In genomic region chr10:119644215-119644826, GRCh38 we compare ENCODE assay signal across 21 cellular contexts. TPM values are rescaled to one million over a fixed set of nuclear protein-coding genes. Genes with fewer than 3 reads are reported as not detected.
DNase-seq lines count a peak whose midpoint lies in the region; ATAC-seq, FAIRE-seq and TF ChIP-seq lines count a peak whose summit lies in the region.
"Had no signal": no experiment of that assay in that cellular context is flagged by ENCODE, and none has a peak within 500 bp of the region (broad histone marks: within the 10 kb centered on the region; RNA-seq: fewer than 3 reads in every experiment).

No MANE protein-coding gene starts in this region.

- H3K36me3 Mint-ChIP-seq in activated T-helper 17 cell treated with anti-CD3 and anti-CD28 coated beads, Interleukin-2, amount 50 U/mL, for 72 hours (ENCODE audit: low read depth) = no peaks in the 10 kb centered on the region

- H3K4me3 ChIP-seq in AG04450 (ENCODE audit: low read depth, low read length) (no peak overlapping the region), HCT116 (replicated peaks in 1 of 2; ENCODE audit: low read depth in 1 of 2, low read length in 2 of 2) (no peak overlapping the region), GM12878 (no peak overlapping the region), gastroesophageal sphincter (no peak overlapping the region)
- H3K4me3 ChIP-seq: gastrocnemius medialis, HAP-1 had no signal

- CTCF ChIA-PET in AG04450 (lab: Charles Lee) (interaction anchor here (1.0 to 1.9 kb wide), 5 partner anchors 11 to 215 kb away, joined by 3 to 11 read pairs (median 6); no protein-coding TSS in a partner anchor), HCT116 (lab: Charles Lee) (interaction anchor here (0.7 to 0.8 kb wide), 2 partner anchors 12 to 42 kb away, joined by 3 read pairs; no protein-coding TSS in a partner anchor), GM12878 (lab: Yijun Ruan, JAX) (interaction anchor here (0.7 to 1.3 kb wide), 8 partner anchors 8 to 1708 kb away, joined by 3 to 4 read pairs (median 3); no protein-coding TSS in a partner anchor)

- TF ChIP-seq CTCF in AG04450 (IDR thresholded peaks at IDR 0.05; ENCODE audit: low read depth, low read length) (peak; percentile 43), HCT116 (IDR thresholded peaks at IDR 0.05 in 2 of 3, conservative IDR thresholded peaks at IDR 0.05 in 1 of 3; ENCODE audit: borderline replicate concordance in 1 of 3, insufficient read depth in 1 of 3, low read depth in 2 of 3, low read length in 2 of 3) (peak; percentile 34 to 52 (median 50); a peak in 5 of 6 replicates), GM12878 (IDR thresholded peaks at IDR 0.05 in 2 of 3, conservative IDR thresholded peaks at IDR 0.05 in 1 of 3; ENCODE audit: control insufficient read depth in 2 of 3, extremely low read depth in 1 of 3, insufficient read depth in 1 of 3, low read depth in 3 of 3, low read length in 3 of 3) (0 out of 6 replicates have a peak, but pooled peaks of 1 of the 3 experiments have one; percentile 3), gastroesophageal sphincter (IDR thresholded peaks at IDR 0.05) (no peak)

- H3K36me3 ChIP-seq in HCT116 (ENCODE audit: control insufficient read depth in 1 of 2, insufficient read depth in 2 of 2, low read length in 2 of 2) (no peaks in the 10 kb centered on the region), GM12878 (ENCODE audit: control insufficient read depth in 2 of 2, insufficient read depth in 2 of 2, low read length in 1 of 2) (no peaks in the 10 kb centered on the region), gastroesophageal sphincter (no peaks in the 10 kb centered on the region)
- H3K36me3 ChIP-seq: gastrocnemius medialis, HAP-1 had no signal

- H3K4me1 ChIP-seq in HCT116 (ENCODE audit: control insufficient read depth in 1 of 2, insufficient read depth in 2 of 2, low read length in 2 of 2) (no peaks in the 10 kb centered on the region), GM12878 (ENCODE audit: control insufficient read depth, insufficient read depth, low read length) (no peaks in the 10 kb centered on the region), gastroesophageal sphincter (no peaks in the 10 kb centered on the region)
- H3K4me1 ChIP-seq: gastrocnemius medialis, HAP-1 had no signal

- no peaks in the 10 kb centered on the region for H3K9me2 ChIP-seq in HCT116 (ENCODE audit: insufficient read depth)

- H3K9me3 Mint-ChIP-seq in activated T-helper 17 cell treated with anti-CD3 and anti-CD28 coated beads, Interleukin-2, amount 50 U/mL, for 72 hours = no peaks in the 10 kb centered on the region

- H3K4me3 Mint-ChIP-seq in activated T-helper 17 cell treated with anti-CD3 and anti-CD28 coated beads, Interleukin-2, amount 50 U/mL, for 72 hours = no peak overlapping the region
- H3K4me3 Mint-ChIP-seq: activated T-cell treated with anti-CD3 and anti-CD28 coated beads, Interleukin-2, amount 50 U/mL, for 72 hours had no signal

- DNase-seq in AG04450 (ENCODE audit: low read depth, low spot score) = no peak
- no peak for DNase-seq in HCT116 (ENCODE audit: low read depth, low spot score)
- DNase-seq in GM12878 (ENCODE audit: low read depth, low spot score) = no peak
- peak; percentile 82 for DNase-seq in islet precursor cell
- DNase-seq in stimulated activated CD4-positive, alpha-beta T cell treated with anti-CD3 and anti-CD28 coated beads, Interleukin-4, amount 100 ng/mL, for 1 hour = no peak
- no peak for DNase-seq in stimulated activated CD4-positive, alpha-beta T cell treated with anti-CD3 and anti-CD28 coated beads, Interleukin-4, amount 100 ng/mL, for 4 hours
- DNase-seq: activated CD4-positive, alpha-beta T cell treated with anti-CD3 and anti-CD28 coated beads, Interleukin-2, amount 50 U/mL, for 4 hours; activated T-cell treated with anti-CD3 and anti-CD28 coated beads, Interleukin-2, amount 50 U/mL, for 72 hours; aorta; effector CD8-positive, alpha-beta T cell; gastrocnemius medialis; kidney glomerular epithelial cell; NCI-H1417 treated with DMSO at 0.1 percent for 48 hours; NCI-H446 treated with DMSO at 0.1 percent for 48 hours; RPMI8226; T-helper 2 cell; trophoblast cell had no signal

- H3K27me3 ChIP-seq in AG04450 (ENCODE audit: control insufficient read depth, insufficient read depth, low read length) (no peaks in the 10 kb centered on the region), HCT116 (ENCODE audit: insufficient read depth, low read length) (no peaks in the 10 kb centered on the region), GM12878 (replicated peaks in 1 of 2; ENCODE audit: control insufficient read depth in 2 of 2, insufficient read depth in 2 of 2, low read length in 1 of 2) (no peaks in the 10 kb centered on the region), gastroesophageal sphincter (no peaks in the 10 kb centered on the region)
- H3K27me3 ChIP-seq: gastrocnemius medialis had no signal

- H3K4me1 Mint-ChIP-seq in activated T-helper 17 cell treated with anti-CD3 and anti-CD28 coated beads, Interleukin-2, amount 50 U/mL, for 72 hours = peaks cover 10% of the 10 kb centered on the region

- H3K27ac Mint-ChIP-seq in activated T-helper 17 cell treated with anti-CD3 and anti-CD28 coated beads, Interleukin-2, amount 50 U/mL, for 72 hours = no peak overlapping the region
- H3K27ac Mint-ChIP-seq: activated T-cell treated with anti-CD3 and anti-CD28 coated beads, Interleukin-2, amount 50 U/mL, for 72 hours had no signal

- WGBS in GM12878 (ENCODE audit: insufficient coverage, insufficient replicate concordance, low lambda C conversion rate, missing lambda C conversion rate) = 39% methylated on average over 15 of the region's 15 CpGs
- WGBS in gastroesophageal sphincter (ENCODE audit: low coverage in 1 of 2), 2 donors = 58 to 67% methylated on average over 11 to 12 of the region's 15 CpGs

- H3K9me3 ChIP-seq in AG04450 (ENCODE audit: control insufficient read depth, insufficient read depth, low read length) = peaks cover 8% of the 10 kb centered on the region
- peaks cover 4% of the 10 kb centered on the region in 2 experiments; a peak in 2 of 4 replicates for H3K9me3 ChIP-seq in HCT116 (ENCODE audit: control insufficient read depth in 1 of 2, insufficient read depth in 1 of 2, low read depth in 1 of 2, low read length in 2 of 2)
- no peaks in the 10 kb centered on the region; the same call in 2 of the 3 replicates for H3K9me3 ChIP-seq in GM12878 (replicated peaks; ENCODE audit: control insufficient read depth, insufficient read depth, low read length)
- H3K9me3 ChIP-seq in gastroesophageal sphincter = peaks cover 0 to 18% (median 0%) of the 10 kb centered on the region in 3 donors
- H3K9me3 ChIP-seq: gastrocnemius medialis had no signal

- H3K79me2 ChIP-seq in HCT116 (ENCODE audit: insufficient read depth, low read length) (no peaks in the 10 kb centered on the region), GM12878 (ENCODE audit: control insufficient read depth, insufficient read depth, low read length) (no peaks in the 10 kb centered on the region)

- H2AFZ ChIP-seq in HCT116 (ENCODE audit: low read depth, low read length, poor library complexity, severe bottlenecking) (no peak overlapping the region), GM12878 (ENCODE audit: control insufficient read depth, low read depth, low read length) (no peak overlapping the region)

- no peaks in the 10 kb centered on the region for H3K27me3 Mint-ChIP-seq in activated T-helper 17 cell treated with anti-CD3 and anti-CD28 coated beads, Interleukin-2, amount 50 U/mL, for 72 hours

- in situ Hi-C loops in GM12878 (cut with MboI) = no loop called here

- H3K9ac ChIP-seq in HCT116 (ENCODE audit: low read length) = no peak overlapping the region
- no peak overlapping the region for H3K9ac ChIP-seq in GM12878 (ENCODE audit: control insufficient read depth, insufficient read depth, low read length)

- intact Hi-C loops in HCT116 (cut with micrococcal nuclease) (no loop called here), GM12878 (cut with micrococcal nuclease; ENCODE audit: unreplicated experiment) (no loop called here)

- ATAC-seq in HCT116 (peak; percentile 78), GM12878 (no peak), gastroesophageal sphincter (no peak)
- ATAC-seq in activated T-helper 17 cell treated with anti-CD3 and anti-CD28 coated beads, Interleukin-2, amount 50 U/mL, for 72 hours (replicated peaks) = no peak
- ATAC-seq: activated T-cell treated with anti-CD3 and anti-CD28 coated beads, Interleukin-2, amount 50 U/mL, for 72 hours had no signal

- H4K20me1 ChIP-seq in HCT116 (ENCODE audit: insufficient read depth) (no peaks in the 10 kb centered on the region), GM12878 (ENCODE audit: control insufficient read depth, insufficient read depth) (no peaks in the 10 kb centered on the region)

- SMC1A ChIA-PET in GM12878 (lab: Charles Lee; ENCODE audit: uncharacterized antibody, unreplicated experiment) = interaction anchor here (0.8 to 1.8 kb wide), 4 partner anchors 15 to 43 kb away, joined by 3 to 4 read pairs (median 4); no protein-coding TSS in a partner anchor

- TF ChIP-seq RAD21 in HCT116 (IDR thresholded peaks at IDR 0.05; ENCODE audit: low read depth) = peak; percentile 53
- 0 out of 2 replicates have a peak, but pooled peaks have one; percentile 4 for TF ChIP-seq RAD21 in GM12878 (IDR thresholded peaks at IDR 0.05; ENCODE audit: insufficient read depth, low read depth, low read length)

- BruUV-seq in HCT116 (replicated peaks; lab: Mats Ljungman, UMichigan) = no TSS peak
- BruUV-seq in GM12878 (replicated peaks; lab: Mats Ljungman, UMichigan) = no TSS peak

- TF ChIP-seq POLR2A in HCT116 (IDR thresholded peaks at IDR 0.05; ENCODE audit: borderline replicate concordance, extremely low read depth, insufficient read depth, insufficient read length) = no peak
- no peak for TF ChIP-seq POLR2A in GM12878 (IDR thresholded peaks at IDR 0.05; ENCODE audit: low read depth, low read length)
- TF ChIP-seq POLR2A in gastroesophageal sphincter (IDR thresholded peaks at IDR 0.05) = no peak

- H3K27ac ChIP-seq in AG04450 (ENCODE audit: low read depth, low read length) (no peak overlapping the region), HCT116 (ENCODE audit: low read depth, low read length) (no peak overlapping the region), GM12878 (ENCODE audit: control insufficient read depth, insufficient read depth) (no peak overlapping the region), gastroesophageal sphincter (no peak overlapping the region)
- H3K27ac ChIP-seq: gastrocnemius medialis had no signal

- H3K4me2 ChIP-seq in HCT116 (ENCODE audit: low read length) (no peak overlapping the region), GM12878 (ENCODE audit: control insufficient read depth, insufficient read depth) (no peak overlapping the region)

- RAD21 ChIA-PET in HCT116 (lab: Charles Lee; ENCODE audit: low non-redundant PET in 1 of 2, low total read pairs in 2 of 2, uncharacterized antibody in 2 of 2, unreplicated experiment in 2 of 2) (no interaction called here), GM12878 (lab: Charles Lee; ENCODE audit: unreplicated experiment) (interaction anchor here (0.5 kb wide), 1 partner anchor 59 kb away, joined by 5 read pairs; no protein-coding TSS in a partner anchor)

- TF ChIP-seq EP300 in GM12878 (IDR thresholded peaks at IDR 0.05; ENCODE audit: borderline replicate concordance in 1 of 2, control insufficient read depth in 1 of 2, low read depth in 2 of 2, low read length in 2 of 2) = no peak
- TF ChIP-seq EP300 in gastroesophageal sphincter (IDR thresholded peaks at IDR 0.05) = no peak

- POLR2A ChIA-PET in AG04450 (lab: Yijun Ruan, JAX) (interaction anchor here (0.9 kb wide), 1 partner anchor 102 kb away, joined by 3 read pairs; the partner anchor contains the start of gene RGS10), HCT116 (lab: Charles Lee) (no interaction called here), GM12878 (lab: Charles Lee) (no interaction called here)

- no peak for FAIRE-seq in GM12878 (lab: Jason Lieb, UNC)
- FAIRE-seq: HTR-8/SVneo had no signal

RNA-seq across cellular contexts. Expression of gene BAG3, which starts 6.9 kb away (rescaled TPM):
- polyA plus RNA-seq in AG04450 (2011; rRNA removed) (12.7 and 20.1 TPM in 2 replicates), GM12878 (2011; rRNA removed) (0.56 and 0.71 TPM in 2 replicates), GM12878 (2014; fragmentation: Illumina TruSeq; extraction: Trizol) (4.7 and 7.1 TPM in 2 replicates), GM12878 (2014; fragmentation: Nextera tagmentation; extraction: Ambion mirVana) (1 to 10 TPM; 1.8 to 2.7 TPM), GM12878 (2014; rRNA removed) (4.6 and 5.4 TPM in 2 replicates), GM12878 (2016; fragmentation: Nextera tagmentation; extraction: Ambion mirVana) (10 to 100 TPM; 13.9 to 14.1 TPM)
- 12.1 and 15.8 TPM in 2 replicates for polyA minus RNA-seq in AG04450 (2011; rRNA and poly(A)+ RNA removed)
- total RNA-seq in HCT116 (2021; ENCODE audit: unreplicated experiment) (57.0 TPM), GM12878 (2014; rRNA removed) (3.3 and 4.1 TPM in 2 replicates), GM12878 (2014; rRNA removed; fragmentation: Illumina TruSeq; extraction: Trizol) (2.3 and 2.5 TPM in 2 replicates), GM12878 (2021) (11.1 and 11.4 TPM in 2 replicates), gastroesophageal sphincter (10 to 100 TPM; 31.2 to 80.4 (median 61.4) TPM)
- polyA plus RNA-seq in HCT116 (2012) = 51.9 and 56.4 TPM in 2 replicates
- total RNA-seq in GM12878 (2013; cell fraction: nucleolus; rRNA removed) = 4.6 and 4.7 TPM in 2 replicates
- polyA plus RNA-seq in GM12878 (2011; ENCODE audit: low read depth) = 1.6 TPM
- polyA plus RNA-seq in GM12878 (2011; cell fraction: cytosol; rRNA removed) = 1.6 and 2.3 TPM in 2 replicates
- 2.7 and 4.6 TPM in 2 replicates for polyA plus RNA-seq in GM12878 (2011; cell fraction: nucleus; rRNA removed)
- polyA plus RNA-seq in GM12878 (2012) = 2.3 and 2.7 TPM in 2 replicates
- 0.59 and 0.98 TPM in 2 replicates for polyA minus RNA-seq in GM12878 (2011; rRNA and poly(A)+ RNA removed)
- 2.5 and 2.7 TPM in 2 replicates for polyA minus RNA-seq in GM12878 (2011; cell fraction: cytosol; rRNA and poly(A)+ RNA removed)
- 1.7 and 2.4 TPM in 2 replicates for polyA minus RNA-seq in GM12878 (2011; cell fraction: nucleus; rRNA and poly(A)+ RNA removed)
- total RNA-seq in activated T-helper 17 cell treated with anti-CD3 and anti-CD28 coated beads, Interleukin-2, amount 50 U/mL, for 72 hours = 10 to 100 TPM; 24.7 to 26.6 TPM

RNA-seq across cellular contexts. Expression of gene TIAL1, which starts 47.6 kb away (rescaled TPM):
- polyA plus RNA-seq in AG04450 (2011; rRNA removed) = 86.0 and 113 TPM in 2 replicates
- polyA minus RNA-seq in AG04450 (2011; rRNA and poly(A)+ RNA removed) = 58.3 and 83.4 TPM in 2 replicates
- total RNA-seq in HCT116 (2021; ENCODE audit: unreplicated experiment) = 220 TPM
- polyA plus RNA-seq in HCT116 (2012) = 94.9 and 112 TPM in 2 replicates
- 330 and 333 TPM in 2 replicates for total RNA-seq in GM12878 (2013; cell fraction: nucleolus; rRNA removed)
- 34.6 and 45.9 TPM in 2 replicates for total RNA-seq in GM12878 (2014; rRNA removed)
- 57.4 and 63.4 TPM in 2 replicates for total RNA-seq in GM12878 (2014; rRNA removed; fragmentation: Illumina TruSeq; extraction: Trizol)
- total RNA-seq in GM12878 (2021) = 132 and 143 TPM in 2 replicates
- polyA plus RNA-seq in GM12878 (2011; ENCODE audit: low read depth) = 105 TPM
- polyA plus RNA-seq in GM12878 (2011; rRNA removed) = 159 and 241 TPM in 2 replicates
- polyA plus RNA-seq in GM12878 (2011; cell fraction: cytosol; rRNA removed) = 49.4 and 62.0 TPM in 2 replicates
- polyA plus RNA-seq in GM12878 (2011; cell fraction: nucleus; rRNA removed) = 303 and 378 TPM in 2 replicates
- 116 and 138 TPM in 2 replicates for polyA plus RNA-seq in GM12878 (2012)
- 133 and 163 TPM in 2 replicates for polyA plus RNA-seq in GM12878 (2014; fragmentation: Illumina TruSeq; extraction: Trizol)
- polyA plus RNA-seq in GM12878 (2014; fragmentation: Nextera tagmentation; extraction: Ambion mirVana) = 10 to 100 TPM; 26.0 to 68.2 TPM
- 87.8 and 91.7 TPM in 2 replicates for polyA plus RNA-seq in GM12878 (2014; rRNA removed)
- polyA plus RNA-seq in GM12878 (2016; fragmentation: Nextera tagmentation; extraction: Ambion mirVana) = 10 to 100 TPM; 29.0 to 34.9 TPM
- 61.0 and 95.1 TPM in 2 replicates for polyA minus RNA-seq in GM12878 (2011; rRNA and poly(A)+ RNA removed)
- 36.2 and 36.9 TPM in 2 replicates for polyA minus RNA-seq in GM12878 (2011; cell fraction: cytosol; rRNA and poly(A)+ RNA removed)
- 58.6 and 76.9 TPM in 2 replicates for polyA minus RNA-seq in GM12878 (2011; cell fraction: nucleus; rRNA and poly(A)+ RNA removed)
- total RNA-seq in gastroesophageal sphincter = 100 to 1,000 TPM in 1 of 4 donors, 10 to 100 TPM in 3; 53.6 to 117 (median 57.9) TPM
- total RNA-seq in activated T-helper 17 cell treated with anti-CD3 and anti-CD28 coated beads, Interleukin-2, amount 50 U/mL, for 72 hours = 100 to 1,000 TPM; 195 to 202 TPM

Comparison
In these comparisons a context has a peak if more than half of its experiments do, and no peak if none do; other contexts are left out.
1. CTCF ChIP-seq: peak in AG04450 (single experiment) and HCT116 (3 of 3); none in gastroesophageal sphincter (0 of 4).